9 cellular contexts compared by ENCODE assay signal in genomic region chr10:100006241-100006886, GRCh38. TPM values are rescaled to one million over a fixed set of nuclear protein-coding genes. Genes with fewer than 3 reads are reported as not detected.
DNase-seq lines count a peak whose midpoint lies in the region; TF ChIP-seq lines count a peak whose summit lies in the region.
"Had no signal": no experiment of that assay in that cellular context is flagged by ENCODE, and none has a peak within 500 bp of the region (broad histone marks: within the 10 kb centered on the region; RNA-seq: fewer than 3 reads in every experiment).

No MANE protein-coding gene starts in this region.

- no peak for TF ChIP-seq EP300 in ovary (IDR thresholded peaks at IDR 0.05)

- no peaks in the 10 kb centered on the region for H3K9me3 ChIP-seq in ovary

- no peaks in the 10 kb centered on the region for H3K27me3 ChIP-seq in ovary

- peaks cover 41% of the 10 kb centered on the region for H3K4me1 Mint-ChIP-seq in activated T-helper 1 cell treated with anti-CD3 and anti-CD28 coated beads, Interleukin-12 subunit alpha, Interleukin-12 subunit beta, Interleukin-2, Interleukin-4 antibody, amounts not matched to agents 30 ng/mL and 10 ng/mL and 1 ng/mL, durations not matched to agents 14 hours and 24 hours and 36 hours (ENCODE audit: low read depth)

- DNase-seq in DMS 273 (lab: John Stamatoyannopoulos, UW; ENCODE audit: unreplicated experiment) (peak; percentile 9), DMS 273 treated with DMSO at 0.1 percent for 48 hours (lab: John Stamatoyannopoulos, UW) (no peak), NOMO-1 treated with DMSO at 0.1 percent for 48 hours (lab: John Stamatoyannopoulos, UW; ENCODE audit: unreplicated experiment) (peak; percentile 86), dermis microvascular lymphatic vessel endothelial cell (ENCODE audit: low read depth in 2 of 2) (peak; percentile 50 to 95), ovary (no peak), DMS114 treated with DMSO at 0.1 percent for 48 hours (lab: John Stamatoyannopoulos, UW; ENCODE audit: unreplicated experiment) (no peak), NCI-H1092 treated with DMSO at 0.1 percent for 48 hours (lab: John Stamatoyannopoulos, UW) (no peak)
- no peak for DNase-seq in activated T-helper 1 cell treated with anti-CD3 and anti-CD28 coated beads, Interleukin-12 subunit alpha, Interleukin-12 subunit beta, Interleukin-2, Interleukin-4 antibody, amounts not matched to agents 30 ng/mL and 10 ng/mL and 1 ng/mL, durations not matched to agents 14 hours and 24 hours and 36 hours (ENCODE audit: low spot score)

- no peak for TF ChIP-seq POLR2A in ovary (IDR thresholded peaks at IDR 0.05)

- intact Hi-C loops in ovary (cut with DNase I), result loop anchor here in 2 of 4 donors (5.0 to 10.0 kb wide), 2 partner anchors 92 to 99 kb away; no protein-coding TSS in a partner anchor
- intact Hi-C loops in activated T-helper 1 cell treated with anti-CD3 and anti-CD28 coated beads, Interleukin-12 subunit alpha, Interleukin-12 subunit beta, Interleukin-2, Interleukin-4 antibody, amounts not matched to agents 30 ng/mL and 10 ng/mL and 1 ng/mL, durations not matched to agents 14 hours and 24 hours and 36 hours (cut with micrococcal nuclease), result loop anchor here (5.0 to 10.0 kb wide), 2 partner anchors 178 to 274 kb away; partner anchors contain the start of genes COX15, CUTC and ERLIN1

- H3K4me1 ChIP-seq in ovary (ENCODE audit: insufficient read depth), result peaks cover 11% of the 10 kb centered on the region

- 5 to 19% (median 16%) methylated on average over 4 of the region's 4 CpGs for WGBS in ovary, 3 donors

- TF ChIP-seq CTCF in ovary (IDR thresholded peaks at IDR 0.05), result no peak

- H3K36me3 ChIP-seq in ovary, result no peaks in the 10 kb centered on the region

- no peaks in the 10 kb centered on the region for H3K36me3 Mint-ChIP-seq in activated T-helper 1 cell treated with anti-CD3 and anti-CD28 coated beads, Interleukin-12 subunit alpha, Interleukin-12 subunit beta, Interleukin-2, Interleukin-4 antibody, amounts not matched to agents 30 ng/mL and 10 ng/mL and 1 ng/mL, durations not matched to agents 14 hours and 24 hours and 36 hours (ENCODE audit: low read depth)

- H3K27ac Mint-ChIP-seq in activated T-helper 1 cell treated with anti-CD3 and anti-CD28 coated beads, Interleukin-12 subunit alpha, Interleukin-12 subunit beta, Interleukin-2, Interleukin-4 antibody, amounts not matched to agents 30 ng/mL and 10 ng/mL and 1 ng/mL, durations not matched to agents 14 hours and 24 hours and 36 hours, result no peak overlapping the region

- H3K9me3 Mint-ChIP-seq in activated T-helper 1 cell treated with anti-CD3 and anti-CD28 coated beads, Interleukin-12 subunit alpha, Interleukin-12 subunit beta, Interleukin-2, Interleukin-4 antibody, amounts not matched to agents 30 ng/mL and 10 ng/mL and 1 ng/mL, durations not matched to agents 14 hours and 24 hours and 36 hours, result no peaks in the 10 kb centered on the region

- H3K27me3 Mint-ChIP-seq in activated T-helper 1 cell treated with anti-CD3 and anti-CD28 coated beads, Interleukin-12 subunit alpha, Interleukin-12 subunit beta, Interleukin-2, Interleukin-4 antibody, amounts not matched to agents 30 ng/mL and 10 ng/mL and 1 ng/mL, durations not matched to agents 14 hours and 24 hours and 36 hours (ENCODE audit: insufficient read depth), result peaks cover 14% of the 10 kb centered on the region

- H3K4me3 ChIP-seq in ovary, result no peak overlapping the region

- no peak overlapping the region for H3K4me3 Mint-ChIP-seq in activated T-helper 1 cell treated with anti-CD3 and anti-CD28 coated beads, Interleukin-12 subunit alpha, Interleukin-12 subunit beta, Interleukin-2, Interleukin-4 antibody, amounts not matched to agents 30 ng/mL and 10 ng/mL and 1 ng/mL, durations not matched to agents 14 hours and 24 hours and 36 hours

- H3K27ac ChIP-seq in ovary, result peak overlapping the region; percentile 16 to 27
- H3K27ac ChIP-seq: 22Rv1 had no signal

RNA-seq across cellular contexts. Expression of gene DNMBP, which starts 3.4 kb away (rescaled TPM):
- total RNA-seq in dermis microvascular lymphatic vessel endothelial cell (21.3 and 38.4 TPM in 2 replicates), ovary (10 to 100 TPM; 10.8 to 25.4 (median 20.3) TPM)
- 10 to 100 TPM; 12.9 to 23.1 TPM for polyA plus RNA-seq in ovary
- total RNA-seq in activated T-helper 1 cell treated with anti-CD3 and anti-CD28 coated beads, Interleukin-12 subunit alpha, Interleukin-12 subunit beta, Interleukin-2, Interleukin-4 antibody, amounts not matched to agents 30 ng/mL and 10 ng/mL and 1 ng/mL, durations not matched to agents 14 hours and 24 hours and 36 hours, result 1.4 and 1.5 TPM in 2 replicates

Comparison
In these comparisons a context has a peak if more than half of its experiments do, and no peak if none do; other contexts are left out.
1. DNase-seq: peak in DMS 273 (single experiment), NOMO-1 treated with DMSO at 0.1 percent for 48 hours (single experiment) and dermis microvascular lymphatic vessel endothelial cell (2 of 2); none in DMS 273 treated with DMSO at 0.1 percent for 48 hours (single experiment), ovary (0 of 5), DMS114 treated with DMSO at 0.1 percent for 48 hours (single experiment), NCI-H1092 treated with DMSO at 0.1 percent for 48 hours (single experiment) and activated T-helper 1 cell treated with anti-CD3 and anti-CD28 coated beads, Interleukin-12 subunit alpha, Interleukin-12 subunit beta, Interleukin-2, Interleukin-4 antibody, amounts not matched to agents 30 ng/mL and 10 ng/mL and 1 ng/mL, durations not matched to agents 14 hours and 24 hours and 36 hours (single experiment).